In genomic region chr10:60394444-60394843, GRCh38 we compare ENCODE assay signal across 1 cellular context.
TF ChIP-seq lines count a peak whose summit lies in the region.

No MANE protein-coding gene starts in this region.

TF ChIP-seq in HepG2, 621 proteins besides CTCF, POLR2A, EP300 and RAD21 (continued from another document):
- TF ChIP-seq, protein P1, sequence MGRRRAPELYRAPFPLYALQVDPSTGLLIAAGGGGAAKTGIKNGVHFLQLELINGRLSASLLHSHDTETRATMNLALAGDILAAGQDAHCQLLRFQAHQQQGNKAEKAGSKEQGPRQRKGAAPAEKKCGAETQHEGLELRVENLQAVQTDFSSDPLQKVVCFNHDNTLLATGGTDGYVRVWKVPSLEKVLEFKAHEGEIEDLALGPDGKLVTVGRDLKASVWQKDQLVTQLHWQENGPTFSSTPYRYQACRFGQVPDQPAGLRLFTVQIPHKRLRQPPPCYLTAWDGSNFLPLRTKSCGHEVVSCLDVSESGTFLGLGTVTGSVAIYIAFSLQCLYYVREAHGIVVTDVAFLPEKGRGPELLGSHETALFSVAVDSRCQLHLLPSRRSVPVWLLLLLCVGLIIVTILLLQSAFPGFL (CRISPR knock-in tag; IDR thresholded peaks at IDR 0.05), result no peak
- TF ChIP-seq CBX5 (CRISPR knock-in tag; IDR thresholded peaks at IDR 0.05; ENCODE audit: borderline replicate concordance), result no peak
- TF ChIP-seq, protein P2, sequence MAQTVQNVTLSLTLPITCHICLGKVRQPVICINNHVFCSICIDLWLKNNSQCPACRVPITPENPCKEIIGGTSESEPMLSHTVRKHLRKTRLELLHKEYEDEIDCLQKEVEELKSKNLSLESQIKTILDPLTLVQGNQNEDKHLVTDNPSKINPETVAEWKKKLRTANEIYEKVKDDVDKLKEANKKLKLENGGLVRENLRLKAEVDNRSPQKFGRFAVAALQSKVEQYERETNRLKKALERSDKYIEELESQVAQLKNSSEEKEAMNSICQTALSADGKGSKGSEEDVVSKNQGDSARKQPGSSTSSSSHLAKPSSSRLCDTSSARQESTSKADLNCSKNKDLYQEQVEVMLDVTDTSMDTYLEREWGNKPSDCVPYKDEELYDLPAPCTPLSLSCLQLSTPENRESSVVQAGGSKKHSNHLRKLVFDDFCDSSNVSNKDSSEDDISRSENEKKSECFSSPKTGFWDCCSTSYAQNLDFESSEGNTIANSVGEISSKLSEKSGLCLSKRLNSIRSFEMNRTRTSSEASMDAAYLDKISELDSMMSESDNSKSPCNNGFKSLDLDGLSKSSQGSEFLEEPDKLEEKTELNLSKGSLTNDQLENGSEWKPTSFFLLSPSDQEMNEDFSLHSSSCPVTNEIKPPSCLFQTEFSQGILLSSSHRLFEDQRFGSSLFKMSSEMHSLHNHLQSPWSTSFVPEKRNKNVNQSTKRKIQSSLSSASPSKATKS (CRISPR knock-in tag; IDR thresholded peaks at IDR 0.05), result no peak
- TF ChIP-seq KAT7 (CRISPR knock-in tag; IDR thresholded peaks at IDR 0.05; ENCODE audit: borderline replicate concordance), result no peak
- no peak for TF ChIP-seq HNF4A (CRISPR knock-in tag; IDR thresholded peaks at IDR 0.05)
- no peak for TF ChIP-seq MIXL1 (CRISPR knock-in tag; IDR thresholded peaks at IDR 0.05)
- no peak for TF ChIP-seq SOX6 (IDR thresholded peaks at IDR 0.05)
- no peak for TF ChIP-seq SOX6 (CRISPR knock-in tag; IDR thresholded peaks at IDR 0.05)
- no peak for TF ChIP-seq KDM5B (CRISPR knock-in tag; IDR thresholded peaks at IDR 0.05; ENCODE audit: borderline replicate concordance)
- TF ChIP-seq, protein P3, sequence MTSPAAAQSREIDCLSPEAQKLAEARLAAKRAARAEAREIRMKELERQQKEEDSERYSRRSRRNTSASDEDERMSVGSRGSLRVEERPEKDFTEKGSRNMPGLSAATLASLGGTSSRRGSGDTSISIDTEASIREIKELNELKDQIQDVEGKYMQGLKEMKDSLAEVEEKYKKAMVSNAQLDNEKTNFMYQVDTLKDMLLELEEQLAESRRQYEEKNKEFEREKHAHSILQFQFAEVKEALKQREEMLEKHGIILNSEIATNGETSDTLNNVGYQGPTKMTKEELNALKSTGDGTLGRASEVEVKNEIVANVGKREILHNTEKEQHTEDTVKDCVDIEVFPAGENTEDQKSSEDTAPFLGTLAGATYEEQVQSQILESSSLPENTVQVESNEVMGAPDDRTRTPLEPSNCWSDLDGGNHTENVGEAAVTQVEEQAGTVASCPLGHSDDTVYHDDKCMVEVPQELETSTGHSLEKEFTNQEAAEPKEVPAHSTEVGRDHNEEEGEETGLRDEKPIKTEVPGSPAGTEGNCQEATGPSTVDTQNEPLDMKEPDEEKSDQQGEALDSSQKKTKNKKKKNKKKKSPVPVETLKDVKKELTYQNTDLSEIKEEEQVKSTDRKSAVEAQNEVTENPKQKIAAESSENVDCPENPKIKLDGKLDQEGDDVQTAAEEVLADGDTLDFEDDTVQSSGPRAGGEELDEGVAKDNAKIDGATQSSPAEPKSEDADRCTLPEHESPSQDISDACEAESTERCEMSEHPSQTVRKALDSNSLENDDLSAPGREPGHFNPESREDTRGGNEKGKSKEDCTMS (CRISPR knock-in tag; conservative IDR thresholded peaks at IDR 0.05), result no peak
- no peak for TF ChIP-seq ZNF256 (CRISPR knock-in tag; conservative IDR thresholded peaks at IDR 0.05)
